13 cellular contexts compared by ENCODE assay signal in genomic region chr7:129947001-129947400, GRCh38. TPM values are rescaled to one million over a fixed set of nuclear protein-coding genes. Genes with fewer than 3 reads are reported as not detected.
A peak's percentile ranks its signal among the peaks of the same experiment; 100 is the strongest.
DNase-seq lines count a peak whose midpoint lies in the region; ATAC-seq and TF ChIP-seq lines count a peak whose summit lies in the region.
"Had no signal": no experiment of that assay in that cellular context is flagged by ENCODE, and none has a peak within 500 bp of the region (broad histone marks: within the 10 kb centered on the region; RNA-seq: fewer than 3 reads in every experiment).

No MANE protein-coding gene starts in this region.

- no peak overlapping the region for H3K4me3 Mint-ChIP-seq in GM23338

- H3K36me3 ChIP-seq in GM23338 (ENCODE audit: insufficient read depth) (peaks cover 4% of the 10 kb centered on the region; the same call in 1 of the 2 replicates), adipocyte (ENCODE audit: control insufficient read depth, insufficient read depth, low read length, severe bottlenecking) (peaks cover 3% of the 10 kb centered on the region), iPS-18a (ENCODE audit: control insufficient read depth, low read depth, low read length) (peaks cover 3% of the 10 kb centered on the region), skeletal muscle satellite cell (ENCODE audit: insufficient read depth, low read length) (no peaks in the 10 kb centered on the region), testis (ENCODE audit: low read depth, missing control alignments) (no peaks in the 10 kb centered on the region)
- H3K36me3 ChIP-seq: pancreas had no signal

- DNase-seq in GM23338 (ENCODE audit: low spot score) (no peak), adipocyte (ENCODE audit: low read depth) (peak; percentile 43), posterior vena cava (ENCODE audit: low spot score) (no peak), testis (no peak), cerebellum (ENCODE audit: low spot score) (no peak)
- DNase-seq: EL, NCI-H1417 treated with DMSO at 0.1 percent for 48 hours, pancreas had no signal

- H3K4me2 ChIP-seq in GM23338: no peak overlapping the region
- peak overlapping the region; percentile 37 for H3K4me2 ChIP-seq in skeletal muscle satellite cell (ENCODE audit: low read length)

- H3K27me3 ChIP-seq in GM23338 (ENCODE audit: insufficient read depth) (no peaks in the 10 kb centered on the region), adipocyte (replicated peaks; ENCODE audit: control insufficient read depth, insufficient read depth, low read length) (no peaks in the 10 kb centered on the region), iPS-18a (ENCODE audit: control insufficient read depth, insufficient read depth, low read length) (no peaks in the 10 kb centered on the region), skeletal muscle satellite cell (ENCODE audit: control insufficient read depth, insufficient read depth, low read length) (no peaks in the 10 kb centered on the region), testis (no peaks in the 10 kb centered on the region)
- H3K27me3 ChIP-seq: BLaER1, cardiac muscle cell, pancreas had no signal

- WGBS in testis, 2 donors: 57 to 58% methylated on average over 3 of the region's 3 CpGs

- peaks cover 3% of the 10 kb centered on the region; the same call in 1 of the 3 replicates for H3K9me3 Mint-ChIP-seq in GM23338

- H3K9me2 ChIP-seq in GM23338 (ENCODE audit: insufficient read depth): no peaks in the 10 kb centered on the region

- H2AFZ ChIP-seq in GM23338: no peak overlapping the region

- ATAC-seq in GM23338 (no peak), HG02938 (IDR thresholded peaks at IDR 0.05; ENCODE audit: unreplicated experiment) (no peak)
- ATAC-seq: pancreas had no signal

- TF ChIP-seq CTCF in GM23338 (conservative IDR thresholded peaks at IDR 0.05; ENCODE audit: low read depth in 2 of 2) (no peak), testis (IDR thresholded peaks at IDR 0.05) (no peak)

- 0 out of 2 replicates have a peak, but pooled peaks cover 13% of the 10 kb centered on the region for H4K20me1 ChIP-seq in GM23338 (replicated peaks; ENCODE audit: insufficient read depth)

- H3K4me3 ChIP-seq in GM23338 (no peak overlapping the region), adipocyte (ENCODE audit: low read length) (peak overlapping the region; percentile 53), iPS-18a (ENCODE audit: low read length) (no peak overlapping the region), skeletal muscle satellite cell (ENCODE audit: low read length) (no peak overlapping the region), testis (no peak overlapping the region)
- H3K4me3 ChIP-seq: BLaER1, cardiac muscle cell, pancreas had no signal

- peaks cover 18% of the 10 kb centered on the region for H3K4me1 Mint-ChIP-seq in GM23338

- H3K27ac ChIP-seq in GM23338 (ENCODE audit: low read depth): no peak overlapping the region
- H3K27ac ChIP-seq in iPS-18a (ENCODE audit: low read length): peak overlapping the region; percentile 6
- H3K27ac ChIP-seq in testis: peak overlapping the region in 1 of 2 donors; percentile 99
- H3K27ac ChIP-seq: BLaER1, cardiac muscle cell had no signal

- peaks cover 84% of the 10 kb centered on the region for H3K79me2 ChIP-seq in GM23338 (replicated peaks; ENCODE audit: insufficient read depth)

- intact Hi-C loops in posterior vena cava (cut with DNase I): no loop called here
- intact Hi-C loops in testis (cut with DNase I; ENCODE audit: low total_unique reads): no loop called here

- H3K27ac Mint-ChIP-seq in GM23338: peak overlapping the region; percentile 76

- no peaks in the 10 kb centered on the region for H3K9me3 ChIP-seq in adipocyte (ENCODE audit: control insufficient read depth, low read length)
- no peaks in the 10 kb centered on the region for H3K9me3 ChIP-seq in iPS-18a (ENCODE audit: control insufficient read depth, low read depth, low read length)
- H3K9me3 ChIP-seq in skeletal muscle satellite cell (replicated peaks; ENCODE audit: low read length): no peaks in the 10 kb centered on the region
- no peaks in the 10 kb centered on the region for H3K9me3 ChIP-seq in testis
- H3K9me3 ChIP-seq: pancreas had no signal

- H3K4me1 ChIP-seq in GM23338 (ENCODE audit: insufficient read depth) (peaks cover 18% of the 10 kb centered on the region), adipocyte (ENCODE audit: control insufficient read depth, insufficient read depth, low read length) (peaks cover 27% of the 10 kb centered on the region), iPS-18a (ENCODE audit: control insufficient read depth, low read depth, low read length) (peaks cover 26% of the 10 kb centered on the region), skeletal muscle satellite cell (ENCODE audit: control insufficient read depth, insufficient read depth, low read length) (peaks cover 32% of the 10 kb centered on the region), testis (peaks cover 32% of the 10 kb centered on the region)

- peaks cover 1% of the 10 kb centered on the region for H3K27me3 Mint-ChIP-seq in GM23338 (ENCODE audit: insufficient read depth, low read depth, poor library complexity)

- H3K9ac ChIP-seq in adipocyte (ENCODE audit: low read length) (peak overlapping the region; percentile 53), iPS-18a (ENCODE audit: low read length) (no peak overlapping the region), skeletal muscle satellite cell (ENCODE audit: low read depth, low read length) (no peak overlapping the region)
- H3K9ac ChIP-seq: BLaER1 had no signal

- 0 out of 2 replicates have a peak, but pooled peaks cover 4% of the 10 kb centered on the region for H3F3A ChIP-seq in GM23338 (replicated peaks; ENCODE audit: low read depth)

- no peak for TF ChIP-seq POLR2A in testis (IDR thresholded peaks at IDR 0.05)

- H3K36me3 Mint-ChIP-seq in GM23338 (ENCODE audit: low read depth): peaks cover 39% of the 10 kb centered on the region

TF ChIP-seq in GM23338, 12 proteins besides CTCF, POLR2A, EP300 and RAD21 (continues in another document):
- TF ChIP-seq JUNB (IDR thresholded peaks at IDR 0.05; ENCODE audit: unreplicated experiment): no peak
- no peak for TF ChIP-seq EZH2 (IDR thresholded peaks at IDR 0.05; ENCODE audit: low read depth, unreplicated experiment)
- no peak for TF ChIP-seq ZNF331 (CRISPR knock-in tag; IDR thresholded peaks at IDR 0.05; ENCODE audit: low read depth)

RNA-seq across cellular contexts. Expression of gene UBE2H, which starts 5.8 kb away (rescaled TPM):
- 86.5 and 107 TPM in 2 replicates for total RNA-seq in GM23338 (2014; rRNA removed; shearing (Covaris generic))
- polyA plus RNA-seq in GM23338 (2016; fragmentation: Nextera tagmentation; extraction: Ambion mirVana) (37.2 and 40.8 TPM in 2 replicates), testis (ENCODE audit: insufficient read depth, low read depth, low replicate concordance) (93.5 TPM)
- 33.0 and 34.2 TPM in 2 replicates for total RNA-seq in skeletal muscle satellite cell (2012; rRNA removed)
- total RNA-seq in posterior vena cava (100 to 1,000 TPM in 1 of 2 donors, 10 to 100 TPM in 1; 77.0 to 138 TPM), testis (100 to 1,000 TPM; 126 to 130 TPM), cerebellum (79.8 TPM)
